15 cellular contexts compared by ENCODE assay signal in the genomic region with DNA sequence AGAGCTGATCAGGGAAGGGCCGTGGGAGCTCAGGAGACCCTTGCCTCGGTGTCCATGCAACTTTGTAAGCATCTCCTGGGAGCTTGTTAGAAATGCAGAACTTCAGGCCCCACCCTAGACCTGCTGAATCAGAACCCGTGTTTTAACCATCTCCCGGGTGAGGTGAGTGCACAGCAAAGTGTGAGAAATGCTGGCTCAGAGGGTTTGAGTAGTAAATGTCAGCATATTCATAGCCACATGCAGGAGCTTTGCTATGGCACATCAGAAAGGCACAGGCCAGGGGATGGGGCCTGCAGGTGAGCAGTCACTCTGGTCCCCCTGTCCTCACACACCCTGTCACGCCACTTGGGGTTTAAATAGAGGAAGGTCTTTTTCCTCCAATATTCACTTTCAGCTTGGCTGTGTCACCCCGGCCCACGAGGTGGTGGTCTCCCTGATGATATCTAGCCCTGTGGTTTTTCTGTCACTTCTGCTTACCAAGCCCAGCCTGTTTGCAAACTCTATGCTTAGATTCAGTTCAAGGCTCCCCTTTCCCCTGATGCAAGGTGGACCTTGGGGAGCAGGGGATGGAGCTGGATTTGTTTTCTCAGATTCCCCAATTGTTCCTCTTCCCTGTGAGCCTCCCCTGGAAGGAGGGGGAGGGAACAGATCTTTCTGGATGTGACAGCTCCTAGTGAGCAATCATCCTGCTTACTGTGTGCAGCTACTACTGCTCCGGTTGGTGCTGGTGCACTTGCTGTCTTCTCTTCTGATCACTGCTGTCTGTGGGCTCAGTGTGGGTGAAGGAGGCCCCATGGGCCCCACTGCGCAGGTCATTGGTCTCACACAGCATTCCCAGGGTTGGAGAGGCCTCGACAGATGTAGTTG. TPM values are rescaled to one million over a fixed set of nuclear protein-coding genes. Genes with fewer than 3 reads are reported as not detected.
A peak's percentile ranks its signal among the peaks of the same experiment; 100 is the strongest.
DNase-seq lines count a peak whose midpoint lies in the region; ATAC-seq and TF ChIP-seq lines count a peak whose summit lies in the region.
"Had no signal": no experiment of that assay in that cellular context is flagged by ENCODE, and none has a peak within 500 bp of the region (broad histone marks: within the 10 kb centered on the region; RNA-seq: fewer than 3 reads in every experiment).

No MANE protein-coding gene starts in this region.

- H3K4me1 ChIP-seq in stomach smooth muscle (ENCODE audit: control insufficient read depth, insufficient read depth, low read length): peaks cover 13% of the 10 kb centered on the region
- no peaks in the 10 kb centered on the region for H3K4me1 ChIP-seq in tibial artery

- H3K4me3 ChIP-seq in stomach smooth muscle (ENCODE audit: low read length in 2 of 2): no peak overlapping the region
- H3K4me3 ChIP-seq in tibial artery: no peak overlapping the region
- H3K4me3 ChIP-seq: SJCRH30, upper lobe of right lung had no signal

- peaks cover 5 to 7% of the 10 kb centered on the region in 2 donors for H3K36me3 Mint-ChIP-seq in activated T-cell treated with anti-CD3 and anti-CD28 coated beads, Interleukin-2, amount 50 U/mL, for 72 hours (ENCODE audit: insufficient read depth in 2 of 2)
- H3K36me3 Mint-ChIP-seq in T-helper 2 cell treated with Interferon-gamma antibody and Interleukin-4, amounts not matched to agents 5 μg/mL and 100 μg/mL, for 36 hours (ENCODE audit: low read depth): peaks cover 6% of the 10 kb centered on the region
- H3K36me3 Mint-ChIP-seq in immature natural killer cell: peaks cover 0 to 9% (median 5%) of the 10 kb centered on the region in 3 donors
- H3K36me3 Mint-ChIP-seq: WTC11 had no signal

- TF ChIP-seq CTCF in tibial artery (IDR thresholded peaks at IDR 0.05): no peak

- no peak overlapping the region for H3K27ac Mint-ChIP-seq in activated T-cell treated with anti-CD3 and anti-CD28 coated beads, Interleukin-2, amount 50 U/mL, for 72 hours
- H3K27ac Mint-ChIP-seq in T-helper 2 cell treated with Interferon-gamma antibody and Interleukin-4, amounts not matched to agents 5 μg/mL and 100 μg/mL, for 36 hours: peak overlapping the region; percentile 8
- H3K27ac Mint-ChIP-seq in immature natural killer cell: peak overlapping the region; percentile 41 to 91 (median 88)
- H3K27ac Mint-ChIP-seq: WTC11 had no signal

- peaks cover 79 to 85% of the 10 kb centered on the region in 2 donors for H3K36me3 ChIP-seq in stomach smooth muscle (ENCODE audit: control insufficient read depth in 2 of 2, insufficient read depth in 2 of 2, low read length in 2 of 2)
- H3K36me3 ChIP-seq in tibial artery: peaks cover 21 to 89% (median 83%) of the 10 kb centered on the region in 3 donors
- H3K36me3 ChIP-seq: SJCRH30, upper lobe of right lung had no signal

- H3K9me3 Mint-ChIP-seq in activated T-cell treated with anti-CD3 and anti-CD28 coated beads, Interleukin-2, amount 50 U/mL, for 72 hours: peaks cover 0 to 4% of the 10 kb centered on the region in 2 donors
- peaks cover 7% of the 10 kb centered on the region for H3K9me3 Mint-ChIP-seq in T-helper 2 cell treated with Interferon-gamma antibody and Interleukin-4, amounts not matched to agents 5 μg/mL and 100 μg/mL, for 36 hours
- no peaks in the 10 kb centered on the region for H3K9me3 Mint-ChIP-seq in immature natural killer cell

- ATAC-seq in activated T-cell treated with anti-CD3 and anti-CD28 coated beads, Interleukin-2, amount 50 U/mL, for 72 hours (replicated peaks in 1 of 2): peak; percentile 20 to 32
- no peak for ATAC-seq in HG03045 (IDR thresholded peaks at IDR 0.05; ENCODE audit: unreplicated experiment)
- ATAC-seq: upper lobe of right lung, WTC11 had no signal

- peaks cover 16% of the 10 kb centered on the region for H3K27me3 Mint-ChIP-seq in activated T-cell treated with anti-CD3 and anti-CD28 coated beads, Interleukin-2, amount 50 U/mL, for 72 hours (ENCODE audit: low read depth)
- H3K27me3 Mint-ChIP-seq in T-helper 2 cell treated with Interferon-gamma antibody and Interleukin-4, amounts not matched to agents 5 μg/mL and 100 μg/mL, for 36 hours (ENCODE audit: low read depth): no peaks in the 10 kb centered on the region
- peaks cover 10 to 15% (median 10%) of the 10 kb centered on the region in 3 donors for H3K27me3 Mint-ChIP-seq in immature natural killer cell (ENCODE audit: low read depth in 3 of 3)

- H3K4me3 Mint-ChIP-seq in activated T-cell treated with anti-CD3 and anti-CD28 coated beads, Interleukin-2, amount 50 U/mL, for 72 hours: no peak overlapping the region
- H3K4me3 Mint-ChIP-seq in T-helper 2 cell treated with Interferon-gamma antibody and Interleukin-4, amounts not matched to agents 5 μg/mL and 100 μg/mL, for 36 hours: peak overlapping the region; percentile 50
- peak overlapping the region; percentile 56 to 82 (median 65) for H3K4me3 Mint-ChIP-seq in immature natural killer cell
- H3K4me3 Mint-ChIP-seq: mesothelial cell of epicardium, WTC11 had no signal

- no peaks in the 10 kb centered on the region for H3K27me3 ChIP-seq in stomach smooth muscle (ENCODE audit: control insufficient read depth in 1 of 2, insufficient read depth in 2 of 2, low read length in 2 of 2)
- no peaks in the 10 kb centered on the region for H3K27me3 ChIP-seq in tibial artery
- H3K27me3 ChIP-seq: SJCRH30, upper lobe of right lung had no signal

- H3K9ac ChIP-seq in stomach smooth muscle (ENCODE audit: low read length in 2 of 2): no peak overlapping the region

- peak in 1 of 2 donors; percentile 11 for DNase-seq in activated T-cell treated with anti-CD3 and anti-CD28 coated beads, Interleukin-2, amount 50 U/mL, for 72 hours
- DNase-seq in activated T-cell treated with anti-CD3 and anti-CD28 coated beads, Interleukin-2, amount 50 U/mL, for 1 hour: no peak
- DNase-seq in T-helper 2 cell treated with Interferon-gamma antibody and Interleukin-4, amounts not matched to agents 5 μg/mL and 100 μg/mL, for 36 hours (ENCODE audit: low spot score): no peak
- DNase-seq in immature natural killer cell (peak; percentile 41 to 53 (median 49)), tibial artery (no peak), NCI-H774 (lab: John Stamatoyannopoulos, UW) (no peak)
- DNase-seq: DMS 273 treated with DMSO at 0.1 percent for 48 hours, NCI-H1694 treated with DMSO at 0.1 percent for 48 hours, NCI-H748 treated with DMSO at 0.1 percent for 48 hours, SJCRH30, upper lobe of right lung had no signal

- H3K27ac ChIP-seq in stomach smooth muscle (ENCODE audit: low read length): peak overlapping the region; percentile 66
- H3K27ac ChIP-seq in tibial artery: no peak overlapping the region
- H3K27ac ChIP-seq: SJCRH30 had no signal

- intact Hi-C loops in tibial artery (cut with DNase I; ENCODE audit: low total_unique reads): no loop called here

- H3K4me1 Mint-ChIP-seq in activated T-cell treated with anti-CD3 and anti-CD28 coated beads, Interleukin-2, amount 50 U/mL, for 72 hours (ENCODE audit: low read depth): peaks cover 59% of the 10 kb centered on the region
- peaks cover 69% of the 10 kb centered on the region for H3K4me1 Mint-ChIP-seq in T-helper 2 cell treated with Interferon-gamma antibody and Interleukin-4, amounts not matched to agents 5 μg/mL and 100 μg/mL, for 36 hours (ENCODE audit: low read depth)
- H3K4me1 Mint-ChIP-seq in immature natural killer cell: peaks cover 95 to 100% of the 10 kb centered on the region in 2 donors

- no peaks in the 10 kb centered on the region for H3K9me3 ChIP-seq in stomach smooth muscle (ENCODE audit: control insufficient read depth in 2 of 2, low read length in 2 of 2)
- no peaks in the 10 kb centered on the region for H3K9me3 ChIP-seq in tibial artery
- H3K9me3 ChIP-seq: SJCRH30, upper lobe of right lung had no signal

RNA-seq across cellular contexts. Expression of gene TGFBR1, which starts 51.8 kb away (rescaled TPM):
- total RNA-seq in activated T-cell treated with anti-CD3 and anti-CD28 coated beads, Interleukin-2, amount 50 U/mL, for 72 hours: 10 to 100 TPM; 31.0 to 33.5 TPM
- 10 to 100 TPM; 34.2 to 71.0 (median 67.8) TPM for polyA plus RNA-seq in immature natural killer cell

Comparison
In these comparisons a context has a peak if more than half of its experiments do, and no peak if none do; other contexts are left out.
1. DNase-seq: peak in immature natural killer cell (3 of 3); none in activated T-cell treated with anti-CD3 and anti-CD28 coated beads, Interleukin-2, amount 50 U/mL, for 1 hour (single experiment), T-helper 2 cell treated with Interferon-gamma antibody and Interleukin-4, amounts not matched to agents 5 μg/mL and 100 μg/mL, for 36 hours (single experiment), tibial artery (0 of 2) and NCI-H774 (single experiment).
2. H3K4me3 Mint-ChIP-seq: peak in T-helper 2 cell treated with Interferon-gamma antibody and Interleukin-4, amounts not matched to agents 5 μg/mL and 100 μg/mL, for 36 hours (single experiment) and immature natural killer cell (5 of 5); none in activated T-cell treated with anti-CD3 and anti-CD28 coated beads, Interleukin-2, amount 50 U/mL, for 72 hours (0 of 2).